Comparison of ENCODE assay signal across 21 cellular contexts in the genomic region with DNA sequence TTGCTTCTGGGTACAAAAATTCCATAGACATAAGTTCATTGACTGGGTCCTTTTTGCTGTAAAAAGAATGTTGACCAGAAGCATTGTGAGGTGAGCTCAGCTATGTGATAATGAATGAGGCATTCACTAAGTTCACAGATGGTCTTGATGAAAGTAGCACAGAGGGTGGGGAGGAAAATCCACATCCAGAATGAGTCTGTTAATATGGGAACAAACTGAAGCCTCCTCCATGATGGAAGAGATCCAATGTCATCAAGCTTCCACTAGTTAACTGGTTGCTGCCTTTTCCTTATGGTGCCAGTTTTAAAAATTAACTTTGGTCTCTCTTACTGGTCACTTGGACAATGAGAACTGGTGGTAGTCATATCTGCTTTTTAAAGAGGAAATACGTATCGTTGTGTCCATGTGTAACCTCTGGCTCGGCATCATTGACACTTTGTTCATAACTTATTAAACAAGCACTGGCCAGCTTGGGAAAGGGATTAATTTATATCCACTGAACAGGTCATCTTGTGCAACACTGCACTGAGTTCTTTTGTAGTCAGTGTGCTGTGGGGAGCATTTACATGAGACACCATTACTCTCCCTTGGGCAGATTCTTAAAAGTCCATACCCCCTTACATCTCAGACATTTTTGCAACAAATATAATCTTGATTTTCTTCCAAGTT.
DNase-seq lines count a peak whose midpoint lies in the region; ATAC-seq and TF ChIP-seq lines count a peak whose summit lies in the region.
"Had no signal": no experiment of that assay in that cellular context is flagged by ENCODE, and none has a peak within 500 bp of the region (broad histone marks: within the 10 kb centered on the region; RNA-seq: fewer than 3 reads in every experiment).

No MANE protein-coding gene starts in this region.

- H3K14ac ChIP-seq in mesenchymal stem cell (ENCODE audit: low read length in 2 of 2) = no peak overlapping the region

- H3K18ac ChIP-seq in mesenchymal stem cell (ENCODE audit: low read depth in 1 of 2, low read length in 2 of 2) = no peak overlapping the region

- H2BK120ac ChIP-seq in mesenchymal stem cell (ENCODE audit: low read depth, low read length) = no peak overlapping the region

- H2BK12ac ChIP-seq in mesenchymal stem cell (ENCODE audit: low read length in 2 of 2) = no peak overlapping the region

- intact Hi-C loops in ascending aorta (cut with DNase I) = no loop called here
- intact Hi-C loops in CD4-positive, alpha-beta T cell (cut with DNase I, micrococcal nuclease) = no loop called here

- H3K4me1 ChIP-seq in mesenchymal stem cell (ENCODE audit: control insufficient read depth, insufficient read depth, low read depth, low read length) (peaks cover 1% of the 10 kb centered on the region), ascending aorta (no peaks in the 10 kb centered on the region)
- H3K4me1 ChIP-seq: esophagus squamous epithelium, spleen, tibial nerve had no signal

- no peak overlapping the region for H2AFZ ChIP-seq in mesenchymal stem cell (ENCODE audit: low read depth, low read length)

- no peak overlapping the region for H2BK5ac ChIP-seq in mesenchymal stem cell (ENCODE audit: low read depth, low read length, poor library complexity, severe bottlenecking)

- H3K4ac ChIP-seq in mesenchymal stem cell (ENCODE audit: low read depth in 1 of 2, low read length in 2 of 2) = no peak overlapping the region

- peak; percentile 42 for DNase-seq in ACHN
- peak; percentile 13 for DNase-seq in HT1080 (ENCODE audit: low read depth)
- peak; percentile 80 for DNase-seq in brain microvascular endothelial cell
- DNase-seq in mesenchymal stem cell = no peak
- DNase-seq in ascending aorta (ENCODE audit: low spot score in 2 of 2) = no peak
- DNase-seq in activated CD4-positive, alpha-beta T cell treated with anti-CD3 and anti-CD28 coated beads, Interleukin-2, amount 10 ng/mL, durations not matched to agents 7 days and 5 days = no peak
- no peak for DNase-seq in CD4-positive, alpha-beta T cell
- DNase-seq: activated CD4-positive, alpha-beta T cell treated with anti-CD3 and anti-CD28 coated beads for 48 hours; activated naive CD4-positive, alpha-beta T cell; esophagus squamous epithelium; hypothalamus; left cardiac atrium; MG63; mucosa of descending colon; NCI-H1694 treated with DMSO at 0.1 percent for 48 hours; NCI-H524 treated with DMSO at 0.1 percent for 48 hours; spleen had no signal

- no peak for TF ChIP-seq CTCF in brain microvascular endothelial cell (IDR thresholded peaks at IDR 0.05; ENCODE audit: low read depth, low read length, missing control alignments)
- TF ChIP-seq CTCF in ascending aorta (IDR thresholded peaks at IDR 0.05) = no peak
- no peak for TF ChIP-seq CTCF in CD4-positive, alpha-beta T cell (IDR thresholded peaks at IDR 0.05)

- H3K27ac ChIP-seq in brain microvascular endothelial cell = peak overlapping the region; percentile 49
- peak overlapping the region; percentile 83 for H3K27ac ChIP-seq in mesenchymal stem cell (ENCODE audit: low read length, poor library complexity, severe bottlenecking)
- no peak overlapping the region for H3K27ac ChIP-seq in ascending aorta
- no peak overlapping the region for H3K27ac ChIP-seq in CD4-positive, alpha-beta T cell (ENCODE audit: low read depth, low read length)
- H3K27ac ChIP-seq: esophagus squamous epithelium, spleen, tibial nerve had no signal

- H3K36me3 Mint-ChIP-seq in activated CD4-positive, alpha-beta T cell treated with anti-CD3 and anti-CD28 coated beads, Interleukin-2, amount 10 ng/mL, durations not matched to agents 7 days and 5 days (ENCODE audit: low read depth) = no peaks in the 10 kb centered on the region
- H3K36me3 Mint-ChIP-seq in CD4-positive, alpha-beta T cell (ENCODE audit: low read depth) = no peaks in the 10 kb centered on the region
- H3K36me3 Mint-ChIP-seq: stimulated activated memory B cell treated with anti-CD40 and anti-IgM and Interleukin-4, amounts not matched to agents 10 μg/mL and 1 μg/mL and 100 μg/mL, for 72 hours had no signal

- no peak overlapping the region for H3K4me3 Mint-ChIP-seq in activated CD4-positive, alpha-beta T cell treated with anti-CD3 and anti-CD28 coated beads, Interleukin-2, amount 10 ng/mL, durations not matched to agents 7 days and 5 days
- H3K4me3 Mint-ChIP-seq in CD4-positive, alpha-beta T cell = no peak overlapping the region
- H3K4me3 Mint-ChIP-seq: stimulated activated memory B cell treated with anti-CD40 and anti-IgM and Interleukin-4, amounts not matched to agents 10 μg/mL and 1 μg/mL and 100 μg/mL, for 72 hours had no signal

- no peak overlapping the region for H2AK5ac ChIP-seq in mesenchymal stem cell (ENCODE audit: low read length, severe bottlenecking)

- POLR2A ChIA-PET in activated CD4-positive, alpha-beta T cell treated with anti-CD3 and anti-CD28 coated beads, Interleukin-2, amount 10 ng/mL, durations not matched to agents 7 days and 5 days (lab: Charles Lee) = no interaction called here
- POLR2A ChIA-PET in CD4-positive, alpha-beta T cell (lab: Charles Lee) = no interaction called here

- H3K23ac ChIP-seq in mesenchymal stem cell (ENCODE audit: low read length in 2 of 2) = no peak overlapping the region

- H2BK15ac ChIP-seq in mesenchymal stem cell (ENCODE audit: low read depth, poor library complexity, severe bottlenecking) = no peak overlapping the region

- CTCF ChIA-PET in activated CD4-positive, alpha-beta T cell treated with anti-CD3 and anti-CD28 coated beads, Interleukin-2, amount 10 ng/mL, durations not matched to agents 7 days and 5 days (lab: Charles Lee) = interaction anchor here (1.2 to 1.5 kb wide), 2 partner anchors 12 to 14 kb away, joined by 3 to 4 read pairs; no protein-coding TSS in a partner anchor
- CTCF ChIA-PET in CD4-positive, alpha-beta T cell (lab: Charles Lee) = no interaction called here

- H3K9me3 Mint-ChIP-seq in activated CD4-positive, alpha-beta T cell treated with anti-CD3 and anti-CD28 coated beads, Interleukin-2, amount 10 ng/mL, durations not matched to agents 7 days and 5 days = no peaks in the 10 kb centered on the region
- H3K9me3 Mint-ChIP-seq in CD4-positive, alpha-beta T cell = no peaks in the 10 kb centered on the region
- H3K9me3 Mint-ChIP-seq: stimulated activated memory B cell treated with anti-CD40 and anti-IgM and Interleukin-4, amounts not matched to agents 10 μg/mL and 1 μg/mL and 100 μg/mL, for 72 hours had no signal

- H4K8ac ChIP-seq in mesenchymal stem cell (ENCODE audit: low read length) = no peak overlapping the region

- no peak overlapping the region for H3K27ac Mint-ChIP-seq in activated CD4-positive, alpha-beta T cell treated with anti-CD3 and anti-CD28 coated beads, Interleukin-2, amount 10 ng/mL, durations not matched to agents 7 days and 5 days
- no peak overlapping the region for H3K27ac Mint-ChIP-seq in CD4-positive, alpha-beta T cell
- H3K27ac Mint-ChIP-seq: stimulated activated memory B cell treated with anti-CD40 and anti-IgM and Interleukin-4, amounts not matched to agents 10 μg/mL and 1 μg/mL and 100 μg/mL, for 72 hours had no signal

- in situ Hi-C loops in ACHN (cut with HindIII; ENCODE audit: low pct_ligation_motif_present, low pct_unique_long_range_greater_than_20kb, low sequenced_read_pairs) = no loop called here
- in situ Hi-C loops in brain microvascular endothelial cell (cut with HindIII; ENCODE audit: low pct_ligation_motif_present, low sequenced_read_pairs) = no loop called here

- no peak for ATAC-seq in HG02981 (IDR thresholded peaks at IDR 0.05; ENCODE audit: unreplicated experiment)
- no peak for ATAC-seq in CD4-positive, alpha-beta T cell (ENCODE audit: poor library complexity)
- ATAC-seq: HCT116; left cardiac atrium; mucosa of descending colon; stimulated activated memory B cell treated with anti-CD40 and anti-IgM and Interleukin-4, amounts not matched to agents 10 μg/mL and 1 μg/mL and 100 μg/mL, for 72 hours had no signal

- no peak overlapping the region for H3K4me2 ChIP-seq in mesenchymal stem cell (ENCODE audit: low read length, poor library complexity, severe bottlenecking)

- no peak overlapping the region for H4K91ac ChIP-seq in mesenchymal stem cell (ENCODE audit: low read length)

- 100% methylated on average over 3 of the region's 3 CpGs for WGBS in mesenchymal stem cell

- no peaks in the 10 kb centered on the region for H3K27me3 Mint-ChIP-seq in activated CD4-positive, alpha-beta T cell treated with anti-CD3 and anti-CD28 coated beads, Interleukin-2, amount 10 ng/mL, durations not matched to agents 7 days and 5 days
- H3K27me3 Mint-ChIP-seq in CD4-positive, alpha-beta T cell = no peaks in the 10 kb centered on the region
- H3K27me3 Mint-ChIP-seq: stimulated activated memory B cell treated with anti-CD40 and anti-IgM and Interleukin-4, amounts not matched to agents 10 μg/mL and 1 μg/mL and 100 μg/mL, for 72 hours had no signal

- no peaks in the 10 kb centered on the region for H3K27me3 ChIP-seq in brain microvascular endothelial cell (replicated peaks)
- H3K27me3 ChIP-seq in mesenchymal stem cell (ENCODE audit: control insufficient read depth in 1 of 2, insufficient read depth in 1 of 2, low read length in 2 of 2) = no peaks in the 10 kb centered on the region
- no peaks in the 10 kb centered on the region for H3K27me3 ChIP-seq in ascending aorta
- no peaks in the 10 kb centered on the region for H3K27me3 ChIP-seq in CD4-positive, alpha-beta T cell (ENCODE audit: control insufficient read depth, insufficient read depth, low read length)
- H3K27me3 ChIP-seq: esophagus squamous epithelium, spleen, tibial nerve had no signal

- H3K36me3 ChIP-seq in brain microvascular endothelial cell (replicated peaks) (no peaks in the 10 kb centered on the region), mesenchymal stem cell (ENCODE audit: control insufficient read depth in 1 of 2, insufficient read depth in 2 of 2, low read depth in 1 of 2, low read length in 2 of 2) (no peaks in the 10 kb centered on the region), ascending aorta (no peaks in the 10 kb centered on the region)
- H3K36me3 ChIP-seq: esophagus squamous epithelium, MG63, spleen, tibial nerve had no signal

- H3K4me3 ChIP-seq in brain microvascular endothelial cell (ENCODE audit: low read depth, low read length) = no peak overlapping the region
- H3K4me3 ChIP-seq in mesenchymal stem cell (ENCODE audit: insufficient read depth in 1 of 2, low read depth in 1 of 2, low read length in 2 of 2) = no peak overlapping the region
- H3K4me3 ChIP-seq in ascending aorta = no peak overlapping the region
- H3K4me3 ChIP-seq: esophagus squamous epithelium, MG63, mucosa of descending colon, spleen, tibial nerve had no signal

- H3K4me1 Mint-ChIP-seq in activated CD4-positive, alpha-beta T cell treated with anti-CD3 and anti-CD28 coated beads, Interleukin-2, amount 10 ng/mL, durations not matched to agents 7 days and 5 days = no peaks in the 10 kb centered on the region
- H3K4me1 Mint-ChIP-seq in CD4-positive, alpha-beta T cell (ENCODE audit: low read depth) = no peaks in the 10 kb centered on the region
- H3K4me1 Mint-ChIP-seq: stimulated activated memory B cell treated with anti-CD40 and anti-IgM and Interleukin-4, amounts not matched to agents 10 μg/mL and 1 μg/mL and 100 μg/mL, for 72 hours had no signal

- H3K9me3 ChIP-seq in mesenchymal stem cell (ENCODE audit: control insufficient read depth, low read length) (no peaks in the 10 kb centered on the region), ascending aorta (no peaks in the 10 kb centered on the region)
- H3K9me3 ChIP-seq in CD4-positive, alpha-beta T cell (ENCODE audit: control insufficient read depth, low read length) = no peaks in the 10 kb centered on the region
- H3K9me3 ChIP-seq: esophagus squamous epithelium, mucosa of descending colon, spleen, tibial nerve had no signal

- H3K9ac ChIP-seq in mesenchymal stem cell (ENCODE audit: low read length) = no peak overlapping the region

- no peaks in the 10 kb centered on the region for H3K79me1 ChIP-seq in mesenchymal stem cell (replicated peaks; ENCODE audit: low read length, poor library complexity, severe bottlenecking)

Comparison
In these comparisons a context has a peak if more than half of its experiments do, and no peak if none do; other contexts are left out.
1. DNase-seq: peak in ACHN (single experiment), HT1080 (single experiment) and brain microvascular endothelial cell (single experiment); none in mesenchymal stem cell (single experiment), ascending aorta (0 of 2), activated CD4-positive, alpha-beta T cell treated with anti-CD3 and anti-CD28 coated beads, Interleukin-2, amount 10 ng/mL, durations not matched to agents 7 days and 5 days (single experiment) and CD4-positive, alpha-beta T cell (0 of 10).
2. H3K27ac ChIP-seq: peak in brain microvascular endothelial cell (single experiment) and mesenchymal stem cell (single experiment); none in ascending aorta (0 of 2) and CD4-positive, alpha-beta T cell (single experiment).